ENCODE assay signal across 18 cellular contexts in the genomic region with DNA sequence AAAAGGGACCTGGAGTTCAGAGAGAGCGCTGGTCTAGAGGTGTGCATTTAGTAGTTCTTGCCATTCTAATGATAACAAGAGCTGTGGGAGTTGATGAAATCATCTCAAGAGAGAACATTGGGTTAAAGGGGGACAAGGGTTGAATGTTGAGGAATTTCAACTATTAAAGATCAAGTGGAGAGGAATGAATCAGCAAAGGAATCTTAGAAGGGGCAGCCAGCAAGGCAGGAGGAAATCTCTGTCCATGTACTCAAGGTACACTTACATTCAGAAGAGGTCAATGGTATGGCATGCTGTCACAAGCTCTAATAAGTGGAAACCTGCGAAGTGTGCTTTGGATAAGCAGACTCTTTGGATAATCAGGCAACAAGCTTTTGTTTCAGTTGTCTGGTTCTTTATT.
DNase-seq lines count a peak whose midpoint lies in the region; ATAC-seq and TF ChIP-seq lines count a peak whose summit lies in the region.
"Had no signal": no experiment of that assay in that cellular context is flagged by ENCODE, and none has a peak within 500 bp of the region (broad histone marks: within the 10 kb centered on the region; RNA-seq: fewer than 3 reads in every experiment).

No MANE protein-coding gene starts in this region.

- no peaks in the 10 kb centered on the region for H3K27me3 Mint-ChIP-seq in activated CD4-positive, alpha-beta T cell treated with anti-CD3 and anti-CD28 coated beads for 36 hours
- H3K27me3 Mint-ChIP-seq: activated naive CD8-positive, alpha-beta T cell treated with anti-CD3 and anti-CD28 coated beads for 36 hours had no signal

- TF ChIP-seq CTCF in astrocyte of the cerebellum (IDR thresholded peaks at IDR 0.05; ENCODE audit: low read depth, low read length, missing control alignments) (no peak), fibroblast of the aortic adventitia (IDR thresholded peaks at IDR 0.05; ENCODE audit: insufficient read depth, low read length) (no peak)

- H3K9me3 Mint-ChIP-seq in activated CD4-positive, alpha-beta T cell treated with anti-CD3 and anti-CD28 coated beads for 36 hours (ENCODE audit: low read depth): no peaks in the 10 kb centered on the region
- H3K9me3 Mint-ChIP-seq: stimulated activated effector memory CD8-positive, alpha-beta T cell treated with anti-CD3 and anti-CD28 coated beads, Interleukin-12 subunit alpha, Interleukin-12 subunit beta, amount 100 ng/mL, for 72 hours had no signal

- POLR2A ChIA-PET in activated CD4-positive, alpha-beta T cell treated with anti-CD3 and anti-CD28 coated beads for 36 hours (lab: Charles Lee): no interaction called here

- no peak overlapping the region for H3K27ac Mint-ChIP-seq in activated CD4-positive, alpha-beta T cell treated with anti-CD3 and anti-CD28 coated beads for 36 hours
- H3K27ac Mint-ChIP-seq: activated naive CD8-positive, alpha-beta T cell treated with anti-CD3 and anti-CD28 coated beads for 36 hours; stimulated activated effector memory CD8-positive, alpha-beta T cell treated with anti-CD3 and anti-CD28 coated beads, Interleukin-12 subunit alpha, Interleukin-12 subunit beta, amount 100 ng/mL, for 72 hours had no signal

- H3K4me3 ChIP-seq in astrocyte of the cerebellum (ENCODE audit: low read depth, low read length) (no peak overlapping the region), fibroblast of the aortic adventitia (ENCODE audit: low read depth, low read length) (no peak overlapping the region)
- H3K4me3 ChIP-seq: BLaER1 treated with 17β-estradiol and CSF1 and Interleukin-3, amounts not matched to agents 10 nM and 100 nM; transverse colon had no signal

- CTCF ChIA-PET in activated CD4-positive, alpha-beta T cell treated with anti-CD3 and anti-CD28 coated beads for 36 hours (lab: Charles Lee): no interaction called here

- no peak overlapping the region for H3K4me3 Mint-ChIP-seq in activated CD4-positive, alpha-beta T cell treated with anti-CD3 and anti-CD28 coated beads for 36 hours
- H3K4me3 Mint-ChIP-seq: activated naive CD8-positive, alpha-beta T cell treated with anti-CD3 and anti-CD28 coated beads for 36 hours; stimulated activated effector memory CD8-positive, alpha-beta T cell treated with anti-CD3 and anti-CD28 coated beads, Interleukin-12 subunit alpha, Interleukin-12 subunit beta, amount 100 ng/mL, for 72 hours had no signal

- no peak for ATAC-seq in GM19397 (IDR thresholded peaks at IDR 0.05; ENCODE audit: unreplicated experiment)
- no peak for ATAC-seq in GM18519 (IDR thresholded peaks at IDR 0.05; ENCODE audit: low FRiP score, unreplicated experiment)
- no peak for ATAC-seq in HG03108 (IDR thresholded peaks at IDR 0.05; ENCODE audit: unreplicated experiment)
- no peak for ATAC-seq in activated CD4-positive, alpha-beta T cell treated with anti-CD3 and anti-CD28 coated beads for 36 hours
- ATAC-seq: HCT116; stimulated activated effector memory CD8-positive, alpha-beta T cell treated with anti-CD3 and anti-CD28 coated beads, Interleukin-12 subunit alpha, Interleukin-12 subunit beta, amount 100 ng/mL, for 72 hours had no signal

- in situ Hi-C loops in astrocyte of the cerebellum (cut with HindIII; ENCODE audit: low sequenced_read_pairs): no loop called here

- no peaks in the 10 kb centered on the region for H3K36me3 Mint-ChIP-seq in activated CD4-positive, alpha-beta T cell treated with anti-CD3 and anti-CD28 coated beads for 36 hours (ENCODE audit: low read depth)
- H3K36me3 Mint-ChIP-seq: stimulated activated effector memory CD8-positive, alpha-beta T cell treated with anti-CD3 and anti-CD28 coated beads, Interleukin-12 subunit alpha, Interleukin-12 subunit beta, amount 100 ng/mL, for 72 hours had no signal

- intact Hi-C loops in activated CD4-positive, alpha-beta T cell treated with anti-CD3 and anti-CD28 coated beads for 36 hours (cut with DNase I, micrococcal nuclease): loop anchor here (10.0 kb wide), 1 partner anchor 738 kb away; no protein-coding TSS in a partner anchor

- H3K4me1 Mint-ChIP-seq in activated CD4-positive, alpha-beta T cell treated with anti-CD3 and anti-CD28 coated beads for 36 hours: peaks cover 59% of the 10 kb centered on the region

- DNase-seq in Daoy (ENCODE audit: low read depth) (peak; percentile 10), astrocyte of the cerebellum (ENCODE audit: low read depth) (peak; percentile 70), fibroblast of the aortic adventitia (ENCODE audit: low read depth) (peak; percentile 41), renal cortical epithelial cell (ENCODE audit: low read depth) (peak; percentile 89)
- DNase-seq in activated CD4-positive, alpha-beta T cell treated with anti-CD3 and anti-CD28 coated beads for 36 hours: no peak
- DNase-seq: activated CD4-positive, alpha-beta T cell treated with anti-CD3 and anti-CD28 coated beads, Interleukin-2, amount 50 U/mL, for 1 hour; activated naive CD8-positive, alpha-beta T cell treated with anti-CD3 and anti-CD28 coated beads for 36 hours; cortex of kidney; NCI-H1105; NCI-H2171 treated with DMSO at 0.1 percent for 48 hours; SHP77 treated with DMSO at 0.1 percent for 48 hours; transverse colon had no signal
